Comparison of ENCODE assay signal across 20 cellular contexts in the genomic region with DNA sequence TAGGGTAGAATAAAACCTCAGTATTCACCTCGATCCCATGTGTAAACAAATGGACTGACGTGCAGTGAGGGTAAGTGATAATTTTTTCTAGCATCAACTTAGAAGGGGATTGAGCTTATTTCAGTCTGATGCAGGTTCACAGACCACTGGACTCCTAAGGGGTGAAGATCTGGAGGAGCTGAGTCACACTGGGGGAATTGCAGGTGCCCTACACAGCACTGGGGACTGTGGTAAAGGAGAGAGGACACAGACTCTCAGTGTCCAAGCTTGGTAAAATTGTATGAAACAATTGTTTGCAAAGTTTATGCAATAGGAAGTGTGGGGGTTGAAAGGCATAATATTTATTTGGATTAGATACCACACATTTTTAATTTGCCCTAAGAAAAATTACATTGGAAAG.
DNase-seq lines count a peak whose midpoint lies in the region; ATAC-seq and TF ChIP-seq lines count a peak whose summit lies in the region.
"Had no signal": no experiment of that assay in that cellular context is flagged by ENCODE, and none has a peak within 500 bp of the region (broad histone marks: within the 10 kb centered on the region; RNA-seq: fewer than 3 reads in every experiment).

No MANE protein-coding gene starts in this region.

- no peak overlapping the region for H3K4me3 ChIP-seq in DND-41 (ENCODE audit: low read depth in 1 of 2, low read length in 2 of 2)
- no peak overlapping the region for H3K4me3 ChIP-seq in body of pancreas
- H3K4me3 ChIP-seq: K562 had no signal

- H3K4me2 ChIP-seq in DND-41 (ENCODE audit: insufficient read depth, low read length): no peak overlapping the region

- no peaks in the 10 kb centered on the region for H3K36me3 ChIP-seq in DND-41 (ENCODE audit: insufficient read depth, low read length)
- no peaks in the 10 kb centered on the region for H3K36me3 ChIP-seq in body of pancreas (replicated peaks in 1 of 2; ENCODE audit: insufficient read depth in 1 of 2, low read depth in 2 of 2)
- H3K36me3 ChIP-seq: BE2C had no signal

- no peak for DNase-seq in DND-41
- peak; percentile 44 for DNase-seq in MCF 10A (ENCODE audit: unreplicated experiment)
- no peak for DNase-seq in sciatic nerve (ENCODE audit: low spot score)
- DNase-seq in NCI-H526 (lab: John Stamatoyannopoulos, UW): no peak
- DNase-seq in NCI-H2107 (lab: John Stamatoyannopoulos, UW): no peak
- no peak for DNase-seq in body of pancreas
- DNase-seq in GM13977 (ENCODE audit: low spot score): no peak
- DNase-seq: ACHN; BE2C; CD4-positive, alpha-beta memory T cell; COR-L47; GF-D8; GOT3; H7; HFFc6; IMR-90 had no signal

- CTCF ChIA-PET in MCF 10A (lab: Yijun Ruan, JAX): no interaction called here

- H3K27ac ChIP-seq in DND-41 (ENCODE audit: low read length): peak overlapping the region; percentile 23; the same call in 1 of the 2 replicates
- no peak overlapping the region for H3K27ac ChIP-seq in body of pancreas
- H3K27ac ChIP-seq: HL-60 had no signal

- H3K4me1 ChIP-seq in DND-41 (ENCODE audit: insufficient read depth, low read length) (peaks cover 58% of the 10 kb centered on the region), body of pancreas (no peaks in the 10 kb centered on the region)
- H3K4me1 ChIP-seq: BE2C had no signal

- peaks cover 16% of the 10 kb centered on the region for H3K4me1 Mint-ChIP-seq in MCF 10A (ENCODE audit: insufficient read depth, unreplicated experiment)
- H3K4me1 Mint-ChIP-seq: CD14-positive monocyte; CD4-positive, alpha-beta memory T cell had no signal

- no peaks in the 10 kb centered on the region for H3K79me2 ChIP-seq in DND-41 (ENCODE audit: insufficient read depth, low read length)

- in situ Hi-C loops in GM13977 (cut with MboI; ENCODE audit: low pct_unique_long_range_greater_than_20kb, low sequenced_read_pairs, unreplicated experiment): no loop called here

- no peak overlapping the region for H3K4me3 Mint-ChIP-seq in MCF 10A (ENCODE audit: unreplicated experiment)
- H3K4me3 Mint-ChIP-seq: CD14-positive monocyte; CD4-positive, alpha-beta memory T cell; HFFc6 had no signal

- peaks cover 22% of the 10 kb centered on the region for H3K9me3 Mint-ChIP-seq in MCF 10A (ENCODE audit: unreplicated experiment)

- 33% methylated on average over 2 of the region's 2 CpGs for WGBS in body of pancreas, 2 donors

- H4K20me1 ChIP-seq in DND-41 (ENCODE audit: insufficient read depth, low read length): no peaks in the 10 kb centered on the region

- H3K9ac ChIP-seq in DND-41 (ENCODE audit: low read depth, low read length): no peak overlapping the region

- no peaks in the 10 kb centered on the region for H3K36me3 Mint-ChIP-seq in MCF 10A (ENCODE audit: insufficient read depth, unreplicated experiment)
- H3K36me3 Mint-ChIP-seq: CD14-positive monocyte had no signal

- intact Hi-C loops in MCF 10A (cut with micrococcal nuclease): no loop called here
- intact Hi-C loops in sciatic nerve (cut with DNase I): no loop called here
- intact Hi-C loops in body of pancreas (cut with DNase I): no loop called here

- no peaks in the 10 kb centered on the region for H3K27me3 ChIP-seq in DND-41 (ENCODE audit: insufficient read depth, low read length, poor library complexity)
- H3K27me3 ChIP-seq in body of pancreas: no peaks in the 10 kb centered on the region
- H3K27me3 ChIP-seq: BE2C had no signal

- peak overlapping the region; percentile 13 for H2AFZ ChIP-seq in DND-41 (ENCODE audit: low read depth, low read length)

- no peaks in the 10 kb centered on the region for H3K9me3 ChIP-seq in DND-41 (ENCODE audit: insufficient read depth, low read length, severe bottlenecking)
- no peaks in the 10 kb centered on the region for H3K9me3 ChIP-seq in body of pancreas
- H3K9me3 ChIP-seq: BE2C had no signal

- TF ChIP-seq POLR2A in body of pancreas (IDR thresholded peaks at IDR 0.05): no peak

- peak overlapping the region; percentile 48 for H3K27ac Mint-ChIP-seq in MCF 10A (ENCODE audit: low read depth, unreplicated experiment)
- H3K27ac Mint-ChIP-seq: CD14-positive monocyte; CD4-positive, alpha-beta memory T cell; HFFc6 had no signal

- TF ChIP-seq CTCF in DND-41 (IDR thresholded peaks at IDR 0.05; ENCODE audit: borderline replicate concordance, extremely low read depth, low read length, poor library complexity, severe bottlenecking) (no peak), MCF 10A (IDR thresholded peaks at IDR 0.05; ENCODE audit: unreplicated experiment) (no peak), body of pancreas (IDR thresholded peaks at IDR 0.05) (no peak), GM13977 (IDR thresholded peaks at IDR 0.05; ENCODE audit: extremely low read depth, insufficient read depth, missing control alignments) (no peak)

- POLR2A ChIA-PET in MCF 10A (lab: Yijun Ruan, JAX): interaction anchor here (1.7 kb wide), 1 partner anchor 38 kb away, joined by 3 read pairs; no protein-coding TSS in a partner anchor

- no peak for ATAC-seq in DND-41 (ENCODE audit: insufficient read depth, low read depth)
- peak; percentile 49 for ATAC-seq in sciatic nerve
- no peak for ATAC-seq in body of pancreas
- ATAC-seq: HCT116, K562 had no signal

- BruUV-seq in MCF 10A (replicated peaks; lab: Mats Ljungman, UMichigan): no TSS peak

- no peaks in the 10 kb centered on the region for H3K27me3 Mint-ChIP-seq in MCF 10A (ENCODE audit: insufficient read depth, unreplicated experiment)
- H3K27me3 Mint-ChIP-seq: CD4-positive, alpha-beta memory T cell had no signal
